Comparison of ENCODE assay signal across 8 cellular contexts in genomic region chr17:2398655-2399571, GRCh38. TPM values are rescaled to one million over a fixed set of nuclear protein-coding genes. Genes with fewer than 3 reads are reported as not detected.
DNase-seq lines count a peak whose midpoint lies in the region; ATAC-seq, FAIRE-seq and TF ChIP-seq lines count a peak whose summit lies in the region.

No MANE protein-coding gene starts in this region.

- 25% methylated on average over 34 of the region's 55 CpGs for WGBS in A549 (ENCODE audit: missing lambda C conversion rate)

- H3K4me1 ChIP-seq in A549, result peaks cover 59% of the 10 kb centered on the region
- peaks cover 39% of the 10 kb centered on the region for H3K4me1 ChIP-seq in HAP-1
- H3K4me1 ChIP-seq in Peyer's patch, result peaks cover 22 to 63% (median 46%) of the 10 kb centered on the region in 4 donors
- H3K4me1 ChIP-seq in fibroblast of lung (ENCODE audit: control insufficient read depth, extremely low read depth, insufficient read depth, low read length), result peaks cover 49% of the 10 kb centered on the region

- no peaks in the 10 kb centered on the region for H3K27me3 ChIP-seq in HAP-1 (ENCODE audit: low read depth)
- H3K27me3 ChIP-seq in Peyer's patch, result no peaks in the 10 kb centered on the region
- H3K27me3 ChIP-seq in fibroblast of lung (ENCODE audit: control insufficient read depth, insufficient read depth, low read length), result no peaks in the 10 kb centered on the region

- H3K27me3 Mint-ChIP-seq in nephron (ENCODE audit: low read depth), result peaks cover 4% of the 10 kb centered on the region
- H3K27me3 Mint-ChIP-seq in type B pancreatic cell, result no peaks in the 10 kb centered on the region

- POLR2A ChIA-PET in A549 (lab: Yijun Ruan, JAX), result interaction anchor here (0.8 to 1.4 kb wide), 4 partner anchors 11 to 17 kb away, joined by 3 to 9 read pairs (median 7); no protein-coding TSS in a partner anchor

- CTCF ChIA-PET in A549 (lab: Yijun Ruan, JAX), result interaction anchor here (0.6 to 28.1 kb wide), 4 partner anchors 14 to 215 kb away, joined by 3 to 1099 read pairs (median 60); no protein-coding TSS in a partner anchor

- H3K4me2 ChIP-seq in A549, result peak overlapping the region; percentile 99
- peak overlapping the region; percentile 100 for H3K4me2 ChIP-seq in fibroblast of lung (ENCODE audit: extremely low read depth, insufficient read depth, low read length)

- ATAC-seq in A549 (peak; percentile 1; a peak in 1 of 6 replicates), GM19395 (IDR thresholded peaks at IDR 0.05; ENCODE audit: unreplicated experiment) (no peak)

- H2AFZ ChIP-seq in fibroblast of lung (ENCODE audit: low read length), result no peak overlapping the region

- TF ChIP-seq RAD21 in A549 (conservative IDR thresholded peaks at IDR 0.05 in 1 of 2, IDR thresholded peaks at IDR 0.05 in 1 of 2), result no peak

- H3K9me3 Mint-ChIP-seq in nephron (no peaks in the 10 kb centered on the region), type B pancreatic cell (no peaks in the 10 kb centered on the region)

- H3K4me3 ChIP-seq in A549 (peak overlapping the region; percentile 99), HAP-1 (peak overlapping the region; percentile 72), Peyer's patch (peak overlapping the region; percentile 59 to 93 (median 83)), fibroblast of lung (replicated peaks in 1 of 4; ENCODE audit: control extremely low read depth in 1 of 4, insufficient read depth in 1 of 4, low read depth in 3 of 4, low read length in 4 of 4) (peak overlapping the region; percentile 77 to 100 (median 82))

- H3K36me3 Mint-ChIP-seq in nephron (ENCODE audit: low read depth) (no peaks in the 10 kb centered on the region), type B pancreatic cell (no peaks in the 10 kb centered on the region)

- in situ Hi-C loops in HAP-1 (cut with MboI; ENCODE audit: low sequenced_read_pairs), result loop anchor here (25.0 kb wide), 1 partner anchor 613 kb away; no protein-coding TSS in a partner anchor

- H3K4me1 Mint-ChIP-seq in nephron (peaks cover 39% of the 10 kb centered on the region), type B pancreatic cell (ENCODE audit: unreplicated experiment) (peaks cover 36% of the 10 kb centered on the region)

- peaks cover 44% of the 10 kb centered on the region for H3K79me2 ChIP-seq in fibroblast of lung (ENCODE audit: control insufficient read depth, insufficient read depth, low read length)

- H3K27ac ChIP-seq in A549 (peak overlapping the region; percentile 95 to 97), Peyer's patch (peak overlapping the region; percentile 93 to 100 (median 96)), fibroblast of lung (ENCODE audit: insufficient read depth, low read length) (peak overlapping the region; percentile 100)

- no peak for TF ChIP-seq EP300 in A549 (IDR thresholded peaks at IDR 0.05)

- H3K4me3 Mint-ChIP-seq in nephron (peak overlapping the region; percentile 89 to 99 (median 99)), type B pancreatic cell (peak overlapping the region; percentile 99)

- H3K9me3 ChIP-seq in A549 (no peaks in the 10 kb centered on the region), HAP-1 (no peaks in the 10 kb centered on the region), Peyer's patch (no peaks in the 10 kb centered on the region), fibroblast of lung (ENCODE audit: control insufficient read depth, insufficient read depth, low read depth, low read length) (no peaks in the 10 kb centered on the region)

- FAIRE-seq in A549 (lab: Jason Lieb, UNC), result no peak

- TF ChIP-seq POLR2A in A549 (IDR thresholded peaks at IDR 0.05; ENCODE audit: low read length) (no peak), Peyer's patch (IDR thresholded peaks at IDR 0.05) (peak in 1 of 2 donors; percentile 75)

- no peaks in the 10 kb centered on the region for H4K20me1 ChIP-seq in fibroblast of lung (ENCODE audit: control insufficient read depth, extremely low read depth, insufficient read depth, low read length)

- peak overlapping the region; percentile 100 for H3K9ac ChIP-seq in fibroblast of lung (ENCODE audit: insufficient read depth, low read length)

- H3K36me3 ChIP-seq in HAP-1 (replicated peaks) (peaks cover 4% of the 10 kb centered on the region; the same call in 1 of the 2 replicates), Peyer's patch (no peaks in the 10 kb centered on the region), fibroblast of lung (ENCODE audit: control insufficient read depth, insufficient read depth, low read length) (peaks cover 3% of the 10 kb centered on the region)

- peak; percentile 75 to 82 for DNase-seq in A549 (ENCODE audit: low read depth in 1 of 2, low spot score in 1 of 2)
- peak; percentile 81 to 85 for DNase-seq in HAP-1 (ENCODE audit: low spot score in 2 of 2)
- peak in 2 of 3 donors; percentile 68 to 79 for DNase-seq in Peyer's patch
- peak; percentile 48 for DNase-seq in activated T-helper 9 cell treated with anti-CD3 and anti-CD28 coated beads, Interleukin-2, amount 50 U/mL, for 16 hours (ENCODE audit: low read depth)
- DNase-seq in fibroblast of lung (ENCODE audit: low read depth in 2 of 2), result peak; percentile 73 to 82
- DNase-seq in type B pancreatic cell (ENCODE audit: extremely low spot score, unreplicated experiment), result no peak

- TF ChIP-seq CTCF in A549 (IDR thresholded peaks at IDR 0.05), result no peak
- TF ChIP-seq CTCF in Peyer's patch (IDR thresholded peaks at IDR 0.05), result no peak
- TF ChIP-seq CTCF in fibroblast of lung (conservative IDR thresholded peaks at IDR 0.05 in 1 of 2, IDR thresholded peaks at IDR 0.05 in 1 of 2; ENCODE audit: low read depth in 1 of 2, low read length in 2 of 2), result no peak
- TF ChIP-seq CTCF in nephron (IDR thresholded peaks at IDR 0.05; ENCODE audit: unreplicated experiment in 3 of 3), result no peak
- TF ChIP-seq CTCF in type B pancreatic cell (conservative IDR thresholded peaks at IDR 0.05), result no peak

- H3K27ac Mint-ChIP-seq in nephron (peak overlapping the region; percentile 95 to 99 (median 98)), type B pancreatic cell (peak overlapping the region; percentile 100)

TF ChIP-seq in A549, 52 proteins besides CTCF, POLR2A, EP300 and RAD21 (continues in another document):
- TF ChIP-seq CHD4 (IDR thresholded peaks at IDR 0.05; ENCODE audit: borderline replicate concordance) (no peak), HEYL (CRISPR knock-in tag; IDR thresholded peaks at IDR 0.05) (0 out of 2 replicates have a peak, but pooled peaks have one; percentile 68), BHLHE40 (IDR thresholded peaks at IDR 0.05; ENCODE audit: low read depth, low read length) (0 out of 2 replicates have a peak, but pooled peaks have one; percentile 8), MAFK (IDR thresholded peaks at IDR 0.05; ENCODE audit: partially characterized antibody) (no peak), CEBPB (IDR thresholded peaks at IDR 0.05) (peak in 1 of 2 experiments; percentile 32; a peak in 1 of 4 replicates), HMGXB4 (CRISPR knock-in tag; IDR thresholded peaks at IDR 0.05; ENCODE audit: borderline replicate concordance) (no peak), JUN (IDR thresholded peaks at IDR 0.05) (no peak), FOSB (CRISPR knock-in tag; IDR thresholded peaks at IDR 0.05) (peak; percentile 71; the same call in 1 of the 2 replicates), TP53 (CRISPR knock-in tag; IDR thresholded peaks at IDR 0.05) (peak; percentile 68; the same call in 1 of the 2 replicates), GATA3 (IDR thresholded peaks at IDR 0.05; ENCODE audit: borderline replicate concordance) (no peak; the same call in 1 of the 2 replicates), HOXB5 (CRISPR knock-in tag; IDR thresholded peaks at IDR 0.05) (0 out of 2 replicates have a peak, but pooled peaks have one; percentile 16), PBX3 (IDR thresholded peaks at IDR 0.05) (0 out of 2 replicates have a peak, but pooled peaks have one; percentile 38), FOSL2 (IDR thresholded peaks at IDR 0.05) (peak; percentile 62; the same call in 1 of the 2 replicates), FOSL2 (CRISPR knock-in tag; IDR thresholded peaks at IDR 0.05) (peak; percentile 94), ZC3H11A (IDR thresholded peaks at IDR 0.05) (no peak), ZFP36 (IDR thresholded peaks at IDR 0.05; ENCODE audit: borderline replicate concordance, partially characterized antibody) (no peak)

RNA-seq across cellular contexts. Expression of gene MNT, which starts 1.9 kb away (rescaled TPM):
- 4.5 and 5.7 TPM in 2 replicates for polyA plus RNA-seq in A549 (2011; rRNA removed)
- polyA plus RNA-seq in A549 (2012; cell fraction: cytosol; rRNA removed), result 10.5 and 12.2 TPM in 2 replicates
- polyA plus RNA-seq in A549 (2012; cell fraction: nucleus; rRNA removed), result 54.0 and 59.8 TPM in 2 replicates
- 22.7 to 30.8 TPM (median 25.9 TPM) in 3 replicates for polyA plus RNA-seq in A549 (2017; fragmentation: RNase III; extraction: RNeasy Plus Mini Kit Qiagen cat#74134 plus additional on column Dnase treatment)
- polyA minus RNA-seq in A549 (2011; rRNA and poly(A)+ RNA removed), result 3.8 and 4.9 TPM in 2 replicates
- total RNA-seq in Peyer's patch, result 10 to 100 TPM in 3 of 4 donors, 1 to 10 TPM in 1; 9.5 to 57.8 (median 39.0) TPM
- 4.9 and 8.4 TPM in 2 replicates for total RNA-seq in fibroblast of lung
- 1.7 and 2.2 TPM in 2 replicates for polyA plus RNA-seq in fibroblast of lung
- polyA plus RNA-seq in fibroblast of lung (2012), result 11.3 and 12.2 TPM in 2 replicates
- 15.8 and 17.1 TPM in 2 replicates for polyA minus RNA-seq in fibroblast of lung (ENCODE audit: low replicate concordance)
- total RNA-seq in type B pancreatic cell (ENCODE audit: low replicate concordance), result 26.9 and 32.9 TPM in 2 replicates
